Comparison of ENCODE assay signal across 14 cellular contexts in the genomic region with DNA sequence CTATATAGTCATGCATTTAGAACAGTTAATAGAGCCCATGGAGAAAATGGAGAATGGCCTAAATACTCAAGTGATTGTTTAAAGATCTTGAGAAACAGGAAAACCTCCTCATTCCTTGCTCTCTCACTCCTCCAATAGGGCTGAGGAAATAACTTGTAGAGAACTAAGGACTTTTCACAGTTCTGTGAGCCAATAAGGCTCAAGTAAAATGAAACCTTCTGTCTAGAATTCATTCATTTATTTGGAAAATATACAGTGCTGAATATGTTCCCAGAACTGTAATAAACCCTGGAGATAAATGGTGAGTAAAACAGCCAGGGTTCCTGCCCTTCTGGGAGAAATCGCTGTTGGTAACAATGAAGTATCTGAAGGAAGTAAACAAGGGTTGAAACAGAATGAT. TPM values are rescaled to one million over a fixed set of nuclear protein-coding genes. Genes with fewer than 3 reads are reported as not detected.
DNase-seq lines count a peak whose midpoint lies in the region; ATAC-seq and TF ChIP-seq lines count a peak whose summit lies in the region.
"Had no signal": no experiment of that assay in that cellular context is flagged by ENCODE, and none has a peak within 500 bp of the region (broad histone marks: within the 10 kb centered on the region; RNA-seq: fewer than 3 reads in every experiment).

No MANE protein-coding gene starts in this region.

- TF ChIP-seq CTCF in RWPE2 (IDR thresholded peaks at IDR 0.05; ENCODE audit: poor library complexity, severe bottlenecking), result no peak

- DNase-seq in RWPE2 (ENCODE audit: low spot score) (no peak), fibroblast of peridontal ligament (ENCODE audit: extremely low read depth) (peak; percentile 62), renal cortical epithelial cell (ENCODE audit: low read depth) (peak; percentile 25), NCI-H345 (lab: John Stamatoyannopoulos, UW) (no peak), SHP77 (lab: John Stamatoyannopoulos, UW) (no peak)
- DNase-seq: activated CD8-positive, alpha-beta memory T cell treated with anti-CD3 and anti-CD28 coated beads, Interleukin-2, amount 50 U/mL, for 48 hours; Caco-2; NCI-H446 had no signal

- peaks cover 36% of the 10 kb centered on the region for H3K4me1 ChIP-seq in RWPE2 (ENCODE audit: insufficient read depth, poor library complexity, severe bottlenecking)

- H3K36me3 ChIP-seq in RWPE2 (ENCODE audit: low read depth), result no peaks in the 10 kb centered on the region

- H3K27me3 ChIP-seq in RWPE2 (ENCODE audit: insufficient read depth, poor library complexity, severe bottlenecking), result no peaks in the 10 kb centered on the region

- ATAC-seq in GM19351 (IDR thresholded peaks at IDR 0.05; ENCODE audit: unreplicated experiment) (peak; percentile 10), RWPE2 (ENCODE audit: low read depth) (no peak), GM21786 (IDR thresholded peaks at IDR 0.05; ENCODE audit: unreplicated experiment) (no peak)
- ATAC-seq: stimulated activated memory B cell treated with anti-CD40 and anti-IgM and Interleukin-4, amounts not matched to agents 10 μg/mL and 1 μg/mL and 100 μg/mL, for 72 hours had no signal

- no peak overlapping the region for H3K4me3 ChIP-seq in RWPE2 (ENCODE audit: severe bottlenecking)

- H3K9me3 ChIP-seq in RWPE2 (ENCODE audit: severe bottlenecking), result no peaks in the 10 kb centered on the region
- H3K9me3 ChIP-seq: Caco-2 had no signal

- H3K27ac ChIP-seq in RWPE2 (ENCODE audit: poor library complexity, severe bottlenecking), result peak overlapping the region; percentile 42

RNA-seq across cellular contexts. Expression of a gene that starts 35.3 kb away (rescaled TPM):
- under 0.01 and 0.05 TPM in 2 replicates for total RNA-seq in renal cortical epithelial cell
- total RNA-seq: Caco-2; lung microvascular endothelial cell; OCI-LY7; T-helper 1 cell treated with Interleukin-12 subunit alpha and Interleukin-12 subunit beta and Interleukin-4 antibody, amounts not matched to agents 30 ng/mL and 1 ng/mL, for 36 hours had no signal

Comparison
In these comparisons a context has a peak if more than half of its experiments do, and no peak if none do; other contexts are left out.
1. DNase-seq: peak in fibroblast of peridontal ligament (single experiment) and renal cortical epithelial cell (single experiment); none in RWPE2 (single experiment), NCI-H345 (single experiment) and SHP77 (0 of 2).